ENCODE assay signal across 11 cellular contexts in genomic region chr3:30605005-30605404, GRCh38. TPM values are rescaled to one million over a fixed set of nuclear protein-coding genes. Genes with fewer than 3 reads are reported as not detected.
DNase-seq lines count a peak whose midpoint lies in the region; ATAC-seq and TF ChIP-seq lines count a peak whose summit lies in the region.
"Had no signal": no experiment of that assay in that cellular context is flagged by ENCODE, and none has a peak within 500 bp of the region (broad histone marks: within the 10 kb centered on the region; RNA-seq: fewer than 3 reads in every experiment).

No MANE protein-coding gene starts in this region.

- H3K27me3 ChIP-seq in tibial nerve, result no peaks in the 10 kb centered on the region
- H3K27me3 ChIP-seq: cardiac muscle cell had no signal

- TF ChIP-seq POLR2A in tibial nerve (IDR thresholded peaks at IDR 0.05), result no peak

- no peak for TF ChIP-seq CTCF in tibial nerve (IDR thresholded peaks at IDR 0.05)

- H3K27me3 Mint-ChIP-seq in activated naive CD4-positive, alpha-beta T cell treated with anti-CD3 and anti-CD28 coated beads, Interleukin-2, amount 10 ng/mL, durations not matched to agents 7 days and 5 days, result no peaks in the 10 kb centered on the region
- no peaks in the 10 kb centered on the region for H3K27me3 Mint-ChIP-seq in memory B cell

- peaks cover 26% of the 10 kb centered on the region for H3K36me3 Mint-ChIP-seq in activated naive CD4-positive, alpha-beta T cell treated with anti-CD3 and anti-CD28 coated beads, Interleukin-2, amount 10 ng/mL, durations not matched to agents 7 days and 5 days
- peaks cover 24 to 43% of the 10 kb centered on the region in 2 donors for H3K36me3 Mint-ChIP-seq in activated naive CD4-positive, alpha-beta T cell treated with anti-CD3 and anti-CD28 coated beads, Interleukin-2, amount 50 U/mL, for 72 hours
- peaks cover 2% of the 10 kb centered on the region for H3K36me3 Mint-ChIP-seq in memory B cell

- no peak for TF ChIP-seq EP300 in tibial nerve (IDR thresholded peaks at IDR 0.05)

- no peak overlapping the region for H3K4me3 ChIP-seq in tibial nerve

- DNase-seq in activated naive CD4-positive, alpha-beta T cell treated with anti-CD3 and anti-CD28 coated beads, Interleukin-2, amount 10 ng/mL, durations not matched to agents 7 days and 5 days, result no peak
- no peak for DNase-seq in activated naive CD4-positive, alpha-beta T cell treated with anti-CD3 and anti-CD28 coated beads, Interleukin-2, amount 50 U/mL, for 16 hours
- DNase-seq in activated naive CD4-positive, alpha-beta T cell treated with anti-CD3 and anti-CD28 coated beads, Interleukin-2, amount 50 U/mL, for 72 hours (ENCODE audit: low spot score in 2 of 2), result no peak
- DNase-seq in memory B cell (ENCODE audit: low spot score in 2 of 2), result no peak
- no peak for DNase-seq in tibial nerve (ENCODE audit: low spot score in 2 of 2)
- no peak for DNase-seq in NCI-H226
- DNase-seq: NCI-H774; stimulated activated CD4-positive, alpha-beta T cell treated with anti-CD3 and anti-CD28 coated beads, Interleukin-4, amount 100 ng/mL, for 1 hour had no signal

- CTCF ChIA-PET in activated naive CD4-positive, alpha-beta T cell treated with anti-CD3 and anti-CD28 coated beads, Interleukin-2, amount 10 ng/mL, durations not matched to agents 7 days and 5 days (lab: Charles Lee), result interaction anchor here (1.3 to 2.3 kb wide), 3 partner anchors 24 to 406 kb away, joined by 4 to 6 read pairs (median 6); no protein-coding TSS in a partner anchor

- H3K27ac Mint-ChIP-seq in activated naive CD4-positive, alpha-beta T cell treated with anti-CD3 and anti-CD28 coated beads, Interleukin-2, amount 10 ng/mL, durations not matched to agents 7 days and 5 days, result peak overlapping the region; percentile 97
- peak overlapping the region; percentile 58 to 100 for H3K27ac Mint-ChIP-seq in activated naive CD4-positive, alpha-beta T cell treated with anti-CD3 and anti-CD28 coated beads, Interleukin-2, amount 50 U/mL, for 72 hours
- peak overlapping the region; percentile 98 for H3K27ac Mint-ChIP-seq in memory B cell

- H3K9me3 ChIP-seq in tibial nerve, result no peaks in the 10 kb centered on the region

- H3K9me3 Mint-ChIP-seq in activated naive CD4-positive, alpha-beta T cell treated with anti-CD3 and anti-CD28 coated beads, Interleukin-2, amount 10 ng/mL, durations not matched to agents 7 days and 5 days, result peaks cover 2% of the 10 kb centered on the region
- H3K9me3 Mint-ChIP-seq in activated naive CD4-positive, alpha-beta T cell treated with anti-CD3 and anti-CD28 coated beads, Interleukin-2, amount 50 U/mL, for 72 hours, result peaks cover 0 to 12% of the 10 kb centered on the region in 2 donors
- no peaks in the 10 kb centered on the region for H3K9me3 Mint-ChIP-seq in memory B cell

- peak overlapping the region; percentile 91 for H3K4me3 Mint-ChIP-seq in activated naive CD4-positive, alpha-beta T cell treated with anti-CD3 and anti-CD28 coated beads, Interleukin-2, amount 10 ng/mL, durations not matched to agents 7 days and 5 days
- H3K4me3 Mint-ChIP-seq in memory B cell, result peak overlapping the region; percentile 96

- no peaks in the 10 kb centered on the region for H3K36me3 ChIP-seq in tibial nerve
- H3K36me3 ChIP-seq: cardiac muscle cell had no signal

- peaks cover 0 to 24% (median 17%) of the 10 kb centered on the region in 4 donors for H3K4me1 ChIP-seq in tibial nerve

- peak overlapping the region in 3 of 4 donors; percentile 98 to 100 (median 100) for H3K27ac ChIP-seq in tibial nerve
- H3K27ac ChIP-seq: cardiac muscle cell had no signal

- ATAC-seq in activated naive CD4-positive, alpha-beta T cell treated with anti-CD3 and anti-CD28 coated beads, Interleukin-2, amount 50 U/mL, for 72 hours, result no peak
- ATAC-seq in memory B cell (ENCODE audit: low read depth) (no peak), HG02938 (IDR thresholded peaks at IDR 0.05; ENCODE audit: unreplicated experiment) (no peak), GM21381 (IDR thresholded peaks at IDR 0.05; ENCODE audit: unreplicated experiment) (no peak)

- 62 to 79% methylated on average over 4 of the region's 4 CpGs for WGBS in tibial nerve, 2 donors

- peaks cover 64% of the 10 kb centered on the region for H3K4me1 Mint-ChIP-seq in activated naive CD4-positive, alpha-beta T cell treated with anti-CD3 and anti-CD28 coated beads, Interleukin-2, amount 10 ng/mL, durations not matched to agents 7 days and 5 days
- H3K4me1 Mint-ChIP-seq in memory B cell, result peaks cover 29% of the 10 kb centered on the region

RNA-seq across cellular contexts. Expression of gene TGFBR2, which starts 1.4 kb away (rescaled TPM):
- 10 to 100 TPM; 45.0 to 74.1 TPM for total RNA-seq in activated naive CD4-positive, alpha-beta T cell treated with anti-CD3 and anti-CD28 coated beads, Interleukin-2, amount 50 U/mL, for 72 hours
- total RNA-seq in tibial nerve, result 100 to 1,000 TPM; 338 to 406 (median 350) TPM

Comparison
In these comparisons a context has a peak if more than half of its experiments do, and no peak if none do; other contexts are left out.
1. RNA of gene TGFBR2, which starts 1.4 kb away (total RNA-seq): 338 to 406 TPM in tibial nerve; 45.0 to 74.1 TPM in activated naive CD4-positive, alpha-beta T cell treated with anti-CD3 and anti-CD28 coated beads, Interleukin-2, amount 50 U/mL, for 72 hours; every median in the first group is over 4 times any median in the second.
2. Peak in every context shown above with its lines, with median percentiles within 50 percentile points of each other: H3K27ac Mint-ChIP-seq.